In the genomic region with DNA sequence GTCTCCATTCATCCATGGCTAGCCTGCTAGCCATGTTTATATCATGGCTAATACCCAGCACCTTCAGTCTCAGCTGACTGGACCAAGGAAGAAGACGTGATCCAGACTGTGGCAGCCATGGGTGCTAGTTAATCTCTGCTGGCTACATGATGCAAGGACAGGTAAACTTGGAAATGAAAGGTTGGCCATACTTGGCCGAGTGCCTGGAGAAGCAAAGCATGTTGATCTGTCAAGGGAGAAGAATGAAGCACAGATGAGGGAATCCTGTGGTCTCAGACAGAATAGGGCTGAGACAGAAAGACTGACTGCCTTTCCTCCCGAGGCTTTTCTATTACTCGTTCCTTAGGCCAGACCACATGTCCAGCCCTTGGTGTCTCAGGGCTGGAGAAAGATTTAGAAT, we compare ENCODE assay signal across 24 cellular contexts. TPM values are rescaled to one million over a fixed set of nuclear protein-coding genes. Genes with fewer than 3 reads are reported as not detected.
A peak's percentile ranks its signal among the peaks of the same experiment; 100 is the strongest.
DNase-seq lines count a peak whose midpoint lies in the region; ATAC-seq, FAIRE-seq and TF ChIP-seq lines count a peak whose summit lies in the region.
"Had no signal": no experiment of that assay in that cellular context is flagged by ENCODE, and none has a peak within 500 bp of the region (broad histone marks: within the 10 kb centered on the region; RNA-seq: fewer than 3 reads in every experiment).

No MANE protein-coding gene starts in this region.

- H4K20me1 ChIP-seq in HepG2 (ENCODE audit: insufficient read depth, low read length), result no peaks in the 10 kb centered on the region; the same call in 1 of the 2 replicates
- no peaks in the 10 kb centered on the region for H4K20me1 ChIP-seq in mammary epithelial cell (ENCODE audit: insufficient read depth, low read length)

- in situ Hi-C loops in HepG2 (cut with HindIII; ENCODE audit: extremely low pct_ligation_motif_present, low pct_unique_long_range_greater_than_20kb) (loop anchor here (10.0 kb wide), 1 partner anchor 150 kb away; the partner anchor contains the start of gene TRIL), mammary epithelial cell (cut with MboI; ENCODE audit: low sequenced_read_pairs in 2 of 2) (loop anchor here (5.0 kb wide), 4 partner anchors 148 to 302 kb away; partner anchors contain the start of gene TRIL (in 1 of the 2))

- peaks cover 0 to 12% (median 5%) of the 10 kb centered on the region in 4 donors for H3K4me1 ChIP-seq in right lobe of liver
- peaks cover 27% of the 10 kb centered on the region for H3K4me1 ChIP-seq in HepG2 (ENCODE audit: insufficient read depth, low read length)
- H3K4me1 ChIP-seq in mammary epithelial cell (ENCODE audit: insufficient read depth, low read length), result peaks cover 15% of the 10 kb centered on the region

- TF ChIP-seq EP300 in HepG2 (IDR thresholded peaks at IDR 0.05; ENCODE audit: low read depth in 2 of 2, low read length in 2 of 2), result no peak
- no peak for TF ChIP-seq EP300 in HepG2 (CRISPR knock-in tag; IDR thresholded peaks at IDR 0.05; ENCODE audit: borderline replicate concordance)

- H3K9me3 ChIP-seq in right lobe of liver (no peaks in the 10 kb centered on the region), HepG2 (ENCODE audit: low read length) (no peaks in the 10 kb centered on the region), mammary epithelial cell (replicated peaks; ENCODE audit: insufficient read depth, low read length) (no peaks in the 10 kb centered on the region)

- no peak overlapping the region for H2AFZ ChIP-seq in HepG2 (ENCODE audit: low read length)
- peak overlapping the region; percentile 43 for H2AFZ ChIP-seq in mammary epithelial cell (ENCODE audit: low read depth, low read length)

- CTCF ChIA-PET in HepG2 (lab: Yijun Ruan, JAX; ENCODE audit: low intra/inter-chr PET ratio, low total read pairs) (interaction anchor here (2.1 to 4.4 kb wide), 2 partner anchors 178 to 183 kb away, joined by 16 to 26 read pairs; no protein-coding TSS in a partner anchor), mammary epithelial cell (lab: Charles Lee; ENCODE audit: low non-redundant PET) (no interaction called here)

- no peak overlapping the region for H3K27ac ChIP-seq in right lobe of liver
- no peak overlapping the region for H3K27ac ChIP-seq in HepG2 (ENCODE audit: extremely low read length, insufficient read depth, low read length)
- no peak overlapping the region for H3K27ac ChIP-seq in mammary epithelial cell (ENCODE audit: insufficient read depth, low read depth, low read length)

- POLR2A ChIA-PET in HepG2 (lab: Yijun Ruan, JAX), result no interaction called here

- H3K4me3 ChIP-seq in right lobe of liver (no peak overlapping the region), HepG2 (replicated peaks in 1 of 3; ENCODE audit: insufficient read depth in 1 of 3, low read depth in 2 of 3, low read length in 3 of 3) (no peak overlapping the region), mammary epithelial cell (replicated peaks in 1 of 3; ENCODE audit: insufficient read depth in 1 of 3, low read depth in 2 of 3, low read length in 3 of 3) (no peak overlapping the region)
- H3K4me3 ChIP-seq: GM12878 had no signal

- H3K4me2 ChIP-seq in HepG2 (ENCODE audit: low read depth, low read length) (no peak overlapping the region), mammary epithelial cell (ENCODE audit: insufficient read depth, low read depth, low read length) (no peak overlapping the region)

- dilution Hi-C loops in mammary epithelial cell (cut with HindIII; ENCODE audit: low sequenced_read_pairs), result loop anchor here (5.0 kb wide), 1 partner anchor 183 kb away; no protein-coding TSS in a partner anchor

- H3K27me3 ChIP-seq in right lobe of liver, result no peaks in the 10 kb centered on the region
- no peaks in the 10 kb centered on the region for H3K27me3 ChIP-seq in HepG2 (ENCODE audit: control insufficient read depth in 1 of 2, insufficient read depth in 2 of 2, low read length in 2 of 2)
- no peaks in the 10 kb centered on the region for H3K27me3 ChIP-seq in mammary epithelial cell (ENCODE audit: insufficient read depth, low read length)

- no peak for TF ChIP-seq RAD21 in HepG2 (CRISPR knock-in tag; IDR thresholded peaks at IDR 0.05)

- intact Hi-C loops in right lobe of liver (cut with DNase I), result loop anchor here (5.0 to 10.0 kb wide), 2 partner anchors 180 to 183 kb away; no protein-coding TSS in a partner anchor
- intact Hi-C loops in HepG2 (cut with micrococcal nuclease; ENCODE audit: unreplicated experiment), result no loop called here
- intact Hi-C loops in mammary epithelial cell (cut with micrococcal nuclease), result loop anchor here (10.0 kb wide), 1 partner anchor 500 kb away; no protein-coding TSS in a partner anchor

- WGBS in right lobe of liver (ENCODE audit: insufficient coverage, low coverage, low lambda C conversion rate, missing lambda C conversion rate), result 53% methylated on average over 4 of the region's 4 CpGs
- 92% methylated on average over 4 of the region's 4 CpGs for WGBS in HepG2 (ENCODE audit: low lambda C conversion rate)
- 7% methylated on average over 4 of the region's 4 CpGs for WGBS in mammary epithelial cell (ENCODE audit: low coverage, missing lambda C conversion rate)

- DNase-seq in right lobe of liver (peak in 2 of 3 donors; percentile 54 to 55), HepG2 (ENCODE audit: low spot score) (no peak), mammary epithelial cell (peak; percentile 49), left lobe of liver (ENCODE audit: low spot score) (no peak), SK-N-DZ (ENCODE audit: low spot score) (no peak), medulla oblongata (ENCODE audit: extremely low spot score) (no peak), DMS 273 treated with DMSO at 0.1 percent for 48 hours (lab: John Stamatoyannopoulos, UW) (no peak), GM12891 (ENCODE audit: insufficient read length, low spot score) (no peak)
- DNase-seq: 8988T, COR-L47, GF-D8, KBM-7, MV-4-11, NCI-H1417, NCI-H187, NCI-H2171, NCI-H446, RPMI8226, SIG-M5 had no signal

- H3K79me2 ChIP-seq in HepG2 (ENCODE audit: insufficient read depth, low read length), result no peaks in the 10 kb centered on the region
- no peaks in the 10 kb centered on the region for H3K79me2 ChIP-seq in mammary epithelial cell (ENCODE audit: insufficient read depth, low read length)

- TF ChIP-seq CTCF in right lobe of liver (IDR thresholded peaks at IDR 0.05) (no peak), HepG2 (CRISPR knock-in tag; IDR thresholded peaks at IDR 0.05) (no peak), mammary epithelial cell (conservative IDR thresholded peaks at IDR 0.05 in 1 of 2, IDR thresholded peaks at IDR 0.05 in 1 of 2; ENCODE audit: extremely low read depth in 1 of 2, insufficient read depth in 1 of 2, low read depth in 1 of 2, low read length in 2 of 2) (no peak)

- TF ChIP-seq POLR2A in right lobe of liver (IDR thresholded peaks at IDR 0.05), result no peak
- TF ChIP-seq POLR2A in HepG2 (IDR thresholded peaks at IDR 0.05; ENCODE audit: insufficient read depth in 1 of 2, low read depth in 2 of 2, low read length in 2 of 2), result no peak
- TF ChIP-seq POLR2A in GM12891 (IDR thresholded peaks at IDR 0.05; ENCODE audit: low read depth, low read length), result no peak

- H3K9ac ChIP-seq in HepG2 (ENCODE audit: insufficient read depth, low read depth, low read length) (no peak overlapping the region), mammary epithelial cell (ENCODE audit: insufficient read depth, low read length) (no peak overlapping the region)

- peak in 1 of 4 donors; percentile 14 for ATAC-seq in right lobe of liver
- ATAC-seq in HepG2, result no peak
- peak; percentile 9 for ATAC-seq in left lobe of liver

- H3K36me3 ChIP-seq in right lobe of liver (no peaks in the 10 kb centered on the region), HepG2 (replicated peaks in 1 of 2; ENCODE audit: control insufficient read depth in 1 of 2, insufficient read depth in 2 of 2, low read length in 2 of 2) (peaks cover 5 to 11% of the 10 kb centered on the region in 2 experiments; a peak in 2 of 5 replicates), mammary epithelial cell (ENCODE audit: insufficient read depth, low read length) (no peaks in the 10 kb centered on the region)

- FAIRE-seq in HepG2 (lab: Jason Lieb, UNC) (no peak), GM12891 (lab: Jason Lieb, UNC) (no peak)
- FAIRE-seq: GM12878, GM18507, H1 had no signal

- BruUV-seq in HepG2 (replicated peaks; lab: Mats Ljungman, UMichigan) (no TSS peak), mammary epithelial cell (replicated peaks; lab: Mats Ljungman, UMichigan) (no TSS peak)

TF ChIP-seq in HepG2, 621 proteins besides CTCF, POLR2A, EP300 and RAD21 (continues in another document):
- no peak for TF ChIP-seq SPEN (CRISPR knock-in tag; IDR thresholded peaks at IDR 0.05; ENCODE audit: low read depth)

TF ChIP-seq in GM12891, 5 proteins besides CTCF, POLR2A, EP300 and RAD21 (continues in another document):
- TF ChIP-seq PAX5 (IDR thresholded peaks at IDR 0.05; ENCODE audit: insufficient read depth, low read length, severe bottlenecking), result no peak

RNA-seq across cellular contexts. Expression of gene CPVL, which starts 41.1 kb away (rescaled TPM):
- 10 to 100 TPM in 2 of 6 experiments, 1 to 10 TPM in 4; 6.2 to 23.4 (median 8.8) TPM for total RNA-seq in right lobe of liver
- 30.7 and 59.2 TPM in 2 replicates for total RNA-seq in HepG2 (2016; rRNA removed; fragmentation: Illumina TruSeq; extraction: Trizol)
- total RNA-seq in HepG2 (2016; cell fraction: cytosol; rRNA removed; fragmentation: Illumina TruSeq; extraction: Trizol; ENCODE audit: low read depth), result 4.3 and 6.2 TPM in 2 replicates
- total RNA-seq in HepG2 (2016; cell fraction: insoluble cytoplasmic fraction; rRNA removed; fragmentation: Illumina TruSeq; extraction: Trizol), result 31.2 and 60.0 TPM in 2 replicates
- 7.0 and 7.3 TPM in 2 replicates for total RNA-seq in HepG2 (2016; cell fraction: membrane; rRNA removed; fragmentation: Illumina TruSeq; extraction: Trizol)
- 49.3 and 53.0 TPM in 2 replicates for total RNA-seq in HepG2 (2016; cell fraction: nucleus; rRNA removed; fragmentation: Illumina TruSeq; extraction: Trizol)
- 265 and 294 TPM in 2 replicates for polyA plus RNA-seq in HepG2 (2011; rRNA removed)
- 146 and 189 TPM in 2 replicates for polyA plus RNA-seq in HepG2 (2011; cell fraction: cytosol; rRNA removed)
- polyA plus RNA-seq in HepG2 (2011; cell fraction: nucleus; rRNA removed), result 43.3 and 47.4 TPM in 2 replicates
- 82.4 and 104 TPM in 2 replicates for polyA plus RNA-seq in HepG2 (2012)
- polyA plus RNA-seq in HepG2 (2016; cell fraction: cytosol; fragmentation: Illumina TruSeq; extraction: Trizol; ENCODE audit: low read depth), result 4.6 and 4.9 TPM in 2 replicates
- polyA plus RNA-seq in HepG2 (2016; cell fraction: insoluble cytoplasmic fraction; fragmentation: Illumina TruSeq; extraction: Trizol; ENCODE audit: low read depth), result 25.0 and 26.5 TPM in 2 replicates
- 4.6 and 5.3 TPM in 2 replicates for polyA plus RNA-seq in HepG2 (2016; cell fraction: membrane; fragmentation: Illumina TruSeq; extraction: Trizol; ENCODE audit: low read depth)
- 57.7 and 58.9 TPM in 2 replicates for polyA plus RNA-seq in HepG2 (2016; cell fraction: nucleus; fragmentation: Illumina TruSeq; extraction: Trizol; ENCODE audit: insufficient read depth, low read depth)
- polyA minus RNA-seq in HepG2 (2011; rRNA and poly(A)+ RNA removed; ENCODE audit: low replicate concordance), result 27.4 and 324 TPM in 2 replicates
- polyA minus RNA-seq in HepG2 (2011; cell fraction: cytosol; rRNA and poly(A)+ RNA removed), result 112 and 141 TPM in 2 replicates
- polyA minus RNA-seq in HepG2 (2011; cell fraction: nucleus; rRNA and poly(A)+ RNA removed), result 56.5 and 70.9 TPM in 2 replicates
- total RNA-seq in mammary epithelial cell, result not detected
- 0.57 TPM for polyA plus RNA-seq in mammary epithelial cell
- polyA minus RNA-seq in mammary epithelial cell, result not detected
- total RNA-seq in left lobe of liver, result 5.0 TPM
- polyA plus RNA-seq in SK-N-DZ (2014; cell fraction: cytosol; rRNA removed), result 29.0 and 32.4 TPM in 2 replicates
- 13.0 and 20.8 TPM in 2 replicates for polyA plus RNA-seq in SK-N-DZ (2014; cell fraction: nucleus; rRNA removed)
- polyA plus RNA-seq in GM12891 (2012; ENCODE audit: low read depth, missing spikeins), result not detected
- total RNA-seq: OCI-LY7 had no signal
- polyA plus RNA-seq: AG04450, GM12878 had no signal

Comparison
In these comparisons a context has a peak if more than half of its experiments do, and no peak if none do; other contexts are left out.
1. DNase-seq: peak in right lobe of liver (2 of 3) and mammary epithelial cell (single experiment); none in HepG2 (single experiment), left lobe of liver (single experiment), SK-N-DZ (single experiment), medulla oblongata (single experiment), DMS 273 treated with DMSO at 0.1 percent for 48 hours (single experiment) and GM12891 (single experiment).